ENCODE assay signal across 28 cellular contexts in the genomic region with DNA sequence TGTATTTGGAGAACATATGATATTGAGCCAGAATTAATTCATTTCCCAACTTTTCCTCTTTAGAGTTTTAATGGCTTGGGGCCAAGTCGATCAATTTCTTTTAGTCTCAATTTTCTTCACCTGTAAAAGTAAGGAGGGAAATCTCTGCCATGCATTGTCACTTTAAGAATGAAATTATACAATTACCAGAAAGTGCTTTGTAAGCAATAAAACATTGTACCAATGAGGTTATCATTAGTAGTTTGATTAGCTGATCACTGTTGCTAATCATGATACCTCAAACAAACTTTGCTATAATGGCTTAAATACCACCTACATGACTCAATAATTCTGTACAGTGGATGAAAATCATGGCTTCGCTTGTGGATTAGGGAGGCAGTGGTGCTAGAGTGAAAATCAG.
"Had no signal": no experiment of that assay in that cellular context is flagged by ENCODE, and none has a peak within 500 bp of the region (broad histone marks: within the 10 kb centered on the region; RNA-seq: fewer than 3 reads in every experiment).

No MANE protein-coding gene starts in this region.

- H3K27ac ChIP-seq: coronary artery, dorsolateral prefrontal cortex, epithelial cell of prostate, esophagus squamous epithelium, gastrocnemius medialis, heart right ventricle, left lung, lower lobe of right lung had no signal

- H3K4me1 Mint-ChIP-seq: naive B cell; naive thymus-derived CD8-positive, alpha-beta T cell had no signal

- H3K27me3 Mint-ChIP-seq: naive B cell; naive thymus-derived CD8-positive, alpha-beta T cell had no signal

- H3K27ac Mint-ChIP-seq: mesothelial cell of epicardium; naive B cell; naive thymus-derived CD8-positive, alpha-beta T cell had no signal

- H3K4me3 Mint-ChIP-seq: mesothelial cell of epicardium; naive B cell; naive thymus-derived CD8-positive, alpha-beta T cell had no signal

- H3K9me3 ChIP-seq: esophagus squamous epithelium, gastrocnemius medialis, heart right ventricle, left lung, lower lobe of right lung had no signal

- H3K4me1 ChIP-seq: esophagus squamous epithelium, gastrocnemius medialis, heart right ventricle, left lung, lower lobe of right lung had no signal

- H3K36me3 Mint-ChIP-seq: mesothelial cell of epicardium; naive B cell; naive thymus-derived CD8-positive, alpha-beta T cell had no signal

- FAIRE-seq: endometrium, islet of Langerhans, keratinocyte had no signal

- DNase-seq: dermis blood vessel endothelial cell; dorsolateral prefrontal cortex; effector CD4-positive, alpha-beta T cell; effector memory CD4-positive, alpha-beta T cell; erythroblast; esophagus squamous epithelium; foreskin fibroblast; foreskin melanocyte; gastrocnemius medialis; glutamatergic neuron; head of caudate nucleus; heart right ventricle; hippocampal formation; left cardiac atrium; left lung; left ventricle myocardium superior; lower lobe of right lung; mesenchymal stem cell; mucosa of descending colon; naive B cell; naive thymus-derived CD8-positive, alpha-beta T cell had no signal

- H3K36me3 ChIP-seq: esophagus squamous epithelium, gastrocnemius medialis, heart right ventricle, left lung, lower lobe of right lung had no signal

- H3K9me3 Mint-ChIP-seq: mesothelial cell of epicardium had no signal

- H3K27me3 ChIP-seq: esophagus squamous epithelium, gastrocnemius medialis, heart right ventricle, left lung had no signal

- H3K4me3 ChIP-seq: coronary artery, dorsolateral prefrontal cortex, esophagus squamous epithelium, gastrocnemius medialis, heart right ventricle, left lung, lower lobe of right lung, mucosa of descending colon had no signal

- ATAC-seq: esophagus mucosa; gastrocnemius medialis; heart right ventricle; left cardiac atrium; left lung; left ventricle myocardium superior; lower lobe of right lung; mucosa of descending colon; naive thymus-derived CD8-positive, alpha-beta T cell had no signal
